In genomic region chr1:228031276-228031995, GRCh38 we compare ENCODE assay signal across 21 cellular contexts. TPM values are rescaled to one million over a fixed set of nuclear protein-coding genes. Genes with fewer than 3 reads are reported as not detected.
DNase-seq lines count a peak whose midpoint lies in the region; ATAC-seq and TF ChIP-seq lines count a peak whose summit lies in the region.
"Had no signal": no experiment of that assay in that cellular context is flagged by ENCODE, and none has a peak within 500 bp of the region (broad histone marks: within the 10 kb centered on the region; RNA-seq: fewer than 3 reads in every experiment).

No MANE protein-coding gene starts in this region.

- H2AFZ ChIP-seq in neuronal stem cell (ENCODE audit: low read length) = no peak overlapping the region
- H2AFZ ChIP-seq: parathyroid adenoma had no signal

- H3K4me3 Mint-ChIP-seq in endodermal cell = no peak overlapping the region
- H3K4me3 Mint-ChIP-seq in naive thymus-derived CD8-positive, alpha-beta T cell = no peak overlapping the region
- H3K4me3 Mint-ChIP-seq in MCF 10A (ENCODE audit: unreplicated experiment) = no peak overlapping the region
- H3K4me3 Mint-ChIP-seq: natural killer cell had no signal

- H3K9me3 ChIP-seq in endodermal cell (ENCODE audit: control insufficient read depth, low read length) (no peaks in the 10 kb centered on the region), neuronal stem cell (replicated peaks in 1 of 2; ENCODE audit: control insufficient read depth in 2 of 2, insufficient read depth in 1 of 2, low read depth in 1 of 2, low read length in 2 of 2) (peaks cover 0 to 3% of the 10 kb centered on the region in 2 donors)

- H3K4me1 Mint-ChIP-seq in endodermal cell (no peaks in the 10 kb centered on the region), MCF 10A (ENCODE audit: insufficient read depth, unreplicated experiment) (no peaks in the 10 kb centered on the region)
- H3K4me1 Mint-ChIP-seq in naive thymus-derived CD8-positive, alpha-beta T cell = no peaks in the 10 kb centered on the region
- H3K4me1 Mint-ChIP-seq: natural killer cell had no signal

- CTCF ChIA-PET in MCF 10A (lab: Yijun Ruan, JAX) = interaction anchor here (0.6 to 1.9 kb wide), 3 partner anchors 12 to 28 kb away, joined by 3 to 8 read pairs (median 3); no protein-coding TSS in a partner anchor

- TF ChIP-seq CTCF in GM12872 (IDR thresholded peaks at IDR 0.05; ENCODE audit: insufficient read depth, low read depth, low read length) (peak; percentile 17; the same call in 1 of the 3 replicates), endodermal cell (conservative IDR thresholded peaks at IDR 0.05) (no peak), MCF 10A (IDR thresholded peaks at IDR 0.05; ENCODE audit: unreplicated experiment) (no peak)

- peaks cover 9% of the 10 kb centered on the region for H3K27me3 ChIP-seq in endodermal cell (ENCODE audit: control insufficient read depth, insufficient read depth, low read length, poor library complexity, severe bottlenecking)
- peaks cover 0 to 9% (median 5%) of the 10 kb centered on the region in 3 experiments for H3K27me3 ChIP-seq in neuronal stem cell (ENCODE audit: control insufficient read depth in 3 of 3, insufficient read depth in 3 of 3, low read depth in 1 of 3, low read length in 3 of 3)

- intact Hi-C loops in MCF 10A (cut with micrococcal nuclease) = no loop called here

- H2BK12ac ChIP-seq in neuronal stem cell (ENCODE audit: low read length) = no peak overlapping the region

- POLR2A ChIA-PET in naive thymus-derived CD8-positive, alpha-beta T cell (lab: Charles Lee) = no interaction called here
- POLR2A ChIA-PET in MCF 10A (lab: Yijun Ruan, JAX) = interaction anchor here (0.7 kb wide), 1 partner anchor 17 kb away, joined by 3 read pairs; no protein-coding TSS in a partner anchor

- H2BK15ac ChIP-seq in neuronal stem cell (ENCODE audit: low read length) = no peak overlapping the region

- H3K23ac ChIP-seq in neuronal stem cell (ENCODE audit: low read depth, low read length, poor library complexity) = peak overlapping the region; percentile 87

- peak overlapping the region; percentile 81 for H2AK5ac ChIP-seq in neuronal stem cell (ENCODE audit: low read depth, low read length)

- H3K9me3 Mint-ChIP-seq in endodermal cell = peaks cover 5% of the 10 kb centered on the region
- peaks cover 0 to 8% (median 0%) of the 10 kb centered on the region in 9 donors for H3K9me3 Mint-ChIP-seq in naive thymus-derived CD8-positive, alpha-beta T cell
- H3K9me3 Mint-ChIP-seq in MCF 10A (ENCODE audit: unreplicated experiment) = peaks cover 21% of the 10 kb centered on the region
- H3K9me3 Mint-ChIP-seq: natural killer cell had no signal

- H4K8ac ChIP-seq in neuronal stem cell (ENCODE audit: low read depth, low read length) = no peak overlapping the region

- peak overlapping the region; percentile 59 for H3K18ac ChIP-seq in neuronal stem cell (ENCODE audit: low read length)

- no peaks in the 10 kb centered on the region for H3K4me1 ChIP-seq in endodermal cell (ENCODE audit: control insufficient read depth, insufficient read depth, low read length)
- H3K4me1 ChIP-seq in neuronal stem cell (ENCODE audit: control insufficient read depth in 2 of 2, insufficient read depth in 1 of 2, low read depth in 1 of 2, low read length in 2 of 2) = peaks cover 5 to 15% of the 10 kb centered on the region in 2 donors
- H3K4me1 ChIP-seq: parathyroid adenoma had no signal

- no peaks in the 10 kb centered on the region for H3K36me3 Mint-ChIP-seq in endodermal cell (ENCODE audit: low read depth)
- no peaks in the 10 kb centered on the region for H3K36me3 Mint-ChIP-seq in naive thymus-derived CD8-positive, alpha-beta T cell
- no peaks in the 10 kb centered on the region for H3K36me3 Mint-ChIP-seq in MCF 10A (ENCODE audit: insufficient read depth, unreplicated experiment)
- H3K36me3 Mint-ChIP-seq: natural killer cell had no signal

- H3K36me3 ChIP-seq in endodermal cell (ENCODE audit: control insufficient read depth, insufficient read depth, low read length) (no peaks in the 10 kb centered on the region), neuronal stem cell (replicated peaks in 1 of 2; ENCODE audit: control insufficient read depth in 2 of 2, insufficient read depth in 2 of 2, low read length in 2 of 2) (no peaks in the 10 kb centered on the region)

- no peak overlapping the region for H3K9ac ChIP-seq in endodermal cell (ENCODE audit: extremely low read depth, low read length, poor library complexity, severe bottlenecking)
- H3K9ac ChIP-seq in neuronal stem cell (ENCODE audit: low read depth, low read length, poor library complexity) = peak overlapping the region; percentile 71
- H3K9ac ChIP-seq: parathyroid adenoma had no signal

- ATAC-seq in naive thymus-derived CD8-positive, alpha-beta T cell = no peak
- ATAC-seq: left colon had no signal

- 90 to 94% methylated on average over 7 to 9 of the region's 9 CpGs for WGBS in endodermal cell (ENCODE audit: insufficient coverage in 1 of 2, insufficient read length in 1 of 2), 2 experiments
- no CpG with 5 or more reads among the region's 9 CpGs for WGBS in neuronal stem cell (ENCODE audit: extremely low coverage in 2 of 2, insufficient read length in 2 of 2, insufficient replicate concordance in 1 of 2), 2 donors

- H3K4me3 ChIP-seq in endodermal cell (ENCODE audit: low read length) = no peak overlapping the region
- peak overlapping the region in 1 of 2 donors; percentile 27 for H3K4me3 ChIP-seq in neuronal stem cell (ENCODE audit: low read length in 2 of 2)
- H3K4me3 ChIP-seq: SK-N-MC had no signal

- no peak overlapping the region for H3K4me2 ChIP-seq in neuronal stem cell (ENCODE audit: insufficient read depth, low read length, poor library complexity, severe bottlenecking)

- peak overlapping the region; percentile 11 for H2BK5ac ChIP-seq in neuronal stem cell (ENCODE audit: low read length)

- DNase-seq in NCI-H446 treated with DMSO at 0.1 percent for 48 hours (lab: John Stamatoyannopoulos, UW) (peak; percentile 9), endodermal cell (peak; percentile 35), neuronal stem cell (ENCODE audit: low spot score) (no peak), NCI-H774 (lab: John Stamatoyannopoulos, UW) (no peak), MCF 10A (ENCODE audit: unreplicated experiment) (no peak)
- no peak for DNase-seq in stimulated activated CD4-positive, alpha-beta T cell treated with anti-CD3 and anti-CD28 coated beads, Interleukin-4, amount 100 ng/mL, for 1 hour
- DNase-seq in naive thymus-derived CD8-positive, alpha-beta T cell = no peak
- DNase-seq: activated CD4-positive, alpha-beta T cell treated with anti-CD3 and anti-CD28 coated beads, Interleukin-2, amount 50 U/mL, for 4 hours; activated gamma-delta T cell; cortex of kidney; glutamatergic neuron; natural killer cell; NCI-H2081 treated with DMSO at 0.1 percent for 48 hours had no signal

- H3K4ac ChIP-seq in neuronal stem cell (ENCODE audit: low read length) = peak overlapping the region; percentile 58

- H3K27ac Mint-ChIP-seq in endodermal cell (no peak overlapping the region), MCF 10A (ENCODE audit: low read depth, unreplicated experiment) (no peak overlapping the region)
- no peak overlapping the region for H3K27ac Mint-ChIP-seq in naive thymus-derived CD8-positive, alpha-beta T cell
- H3K27ac Mint-ChIP-seq: natural killer cell had no signal

- BruUV-seq in MCF 10A (replicated peaks; lab: Mats Ljungman, UMichigan) = no TSS peak

- H2BK120ac ChIP-seq in neuronal stem cell (ENCODE audit: low read depth, low read length) = no peak overlapping the region

- H3K27ac ChIP-seq in endodermal cell (ENCODE audit: low read depth, low read length) (no peak overlapping the region), neuronal stem cell (replicated peaks; ENCODE audit: low read length) (no peak overlapping the region)
- H3K27ac ChIP-seq: parathyroid adenoma, SK-N-MC had no signal

- H3K79me1 ChIP-seq in neuronal stem cell (ENCODE audit: low read depth, low read length) = peaks cover 1% of the 10 kb centered on the region

- H4K91ac ChIP-seq in neuronal stem cell (ENCODE audit: low read depth, low read length, poor library complexity) = no peak overlapping the region

- peak overlapping the region; percentile 10 for H3K14ac ChIP-seq in neuronal stem cell (ENCODE audit: low read length)

- H3K27me3 Mint-ChIP-seq in endodermal cell (ENCODE audit: insufficient read depth) (peaks cover 56% of the 10 kb centered on the region), MCF 10A (ENCODE audit: insufficient read depth, unreplicated experiment) (peaks cover 10% of the 10 kb centered on the region)
- peaks cover 16 to 72% (median 26%) of the 10 kb centered on the region in 5 donors for H3K27me3 Mint-ChIP-seq in naive thymus-derived CD8-positive, alpha-beta T cell

RNA-seq across cellular contexts. Expression of gene WNT3A, which starts 24.6 kb away (rescaled TPM):
- under 1 TPM; 0.11 to 0.46 TPM for total RNA-seq in endodermal cell
- polyA plus RNA-seq in endodermal cell (2013, experiment 1 of 2) = 40.2 TPM
- polyA plus RNA-seq in endodermal cell (2013, experiment 2 of 2) = 36.6 TPM
- 0.01 TPM for polyA plus RNA-seq in neuronal stem cell (2013, experiment 1 of 2)
- polyA plus RNA-seq in neuronal stem cell (2013, experiment 2 of 2) = 0.01 TPM
- not detected for total RNA-seq in naive thymus-derived CD8-positive, alpha-beta T cell
- polyA plus RNA-seq in naive thymus-derived CD8-positive, alpha-beta T cell = not detected
- 0.10 TPM in 1 of 2 replicates, not detected in the other for total RNA-seq in MCF 10A (2022)
- total RNA-seq: natural killer cell; NCI-H460; RPMI7951; T-helper 2 cell treated with Interferon-gamma antibody and Interleukin-4, amounts not matched to agents 100 ng/mL and 5 ng/mL, for 36 hours; temporal lobe had no signal

RNA-seq across cellular contexts. Expression of gene ARF1, which starts 51.1 kb away (rescaled TPM):
- total RNA-seq in endodermal cell (100 to 1,000 TPM; 322 to 372 TPM), MCF 10A (2022) (870 and 1,140 TPM in 2 replicates)
- 397 TPM for polyA plus RNA-seq in endodermal cell (2013, experiment 1 of 2)
- polyA plus RNA-seq in endodermal cell (2013, experiment 2 of 2) = 397 TPM
- polyA plus RNA-seq in neuronal stem cell (2013, experiment 1 of 2) = 267 TPM
- 266 TPM for polyA plus RNA-seq in neuronal stem cell (2013, experiment 2 of 2)
- total RNA-seq in naive thymus-derived CD8-positive, alpha-beta T cell = 100 to 1,000 TPM; 201 to 203 TPM
- polyA plus RNA-seq in naive thymus-derived CD8-positive, alpha-beta T cell = 100 to 1,000 TPM; 332 to 385 (median 368) TPM

Comparison
In these comparisons a context has a peak if more than half of its experiments do, and no peak if none do; other contexts are left out.
1. DNase-seq: peak in NCI-H446 treated with DMSO at 0.1 percent for 48 hours (single experiment) and endodermal cell (single experiment); none in neuronal stem cell (single experiment), NCI-H774 (single experiment), stimulated activated CD4-positive, alpha-beta T cell treated with anti-CD3 and anti-CD28 coated beads, Interleukin-4, amount 100 ng/mL, for 1 hour (single experiment), naive thymus-derived CD8-positive, alpha-beta T cell (0 of 10) and MCF 10A (single experiment).